In the genomic region with DNA sequence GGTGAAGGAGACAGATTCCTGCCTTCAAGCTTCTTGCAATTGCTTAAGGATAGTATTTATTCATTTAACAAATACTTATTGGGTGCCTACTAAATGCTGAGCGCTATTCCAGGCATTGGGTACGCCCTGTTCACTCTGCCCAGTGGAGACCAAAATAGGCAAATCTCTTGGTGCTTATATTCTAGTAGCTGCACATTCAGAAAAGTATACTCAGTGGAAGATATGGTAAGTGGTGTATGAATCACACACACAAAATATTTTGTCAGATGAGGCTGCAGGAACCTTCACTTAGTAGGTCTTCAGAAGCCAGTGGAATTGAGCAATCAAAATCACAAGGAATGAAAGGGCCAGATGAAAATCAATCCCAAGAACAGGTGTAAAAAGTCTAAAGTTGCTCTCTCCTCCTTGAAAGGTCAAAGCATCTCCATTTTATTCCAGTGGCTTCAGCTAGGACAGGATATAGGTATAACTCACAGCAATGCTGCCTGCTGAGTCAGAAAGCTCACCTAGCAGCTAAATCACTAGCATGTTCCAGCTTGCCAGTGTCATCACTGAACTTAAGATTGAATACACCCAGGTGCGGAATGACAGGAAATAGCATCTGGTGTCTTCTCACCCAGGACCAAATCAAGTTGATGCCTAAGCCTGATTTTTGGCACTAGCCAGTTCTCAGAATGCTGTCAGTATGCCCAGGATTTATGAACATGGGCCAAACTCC, we compare ENCODE assay signal across 28 cellular contexts.
A peak's percentile ranks its signal among the peaks of the same experiment; 100 is the strongest.
DNase-seq lines count a peak whose midpoint lies in the region; ATAC-seq and TF ChIP-seq lines count a peak whose summit lies in the region.
"Had no signal": no experiment of that assay in that cellular context is flagged by ENCODE, and none has a peak within 500 bp of the region (broad histone marks: within the 10 kb centered on the region; RNA-seq: fewer than 3 reads in every experiment).

No MANE protein-coding gene starts in this region.

- H3K27ac ChIP-seq in psoas muscle = peak overlapping the region; percentile 78
- no peak overlapping the region for H3K27ac ChIP-seq in sigmoid colon
- H3K27ac ChIP-seq: WERI-Rb-1 had no signal

- H3K4me3 Mint-ChIP-seq in activated CD8-positive, alpha-beta memory T cell treated with anti-CD3 and anti-CD28 coated beads, Interleukin-2, amount 10 ng/mL, durations not matched to agents 7 days and 5 days = no peak overlapping the region
- H3K4me3 Mint-ChIP-seq: activated naive CD8-positive, alpha-beta T cell; CD14-positive monocyte; natural killer cell treated with Interleukin-12 subunit alpha and Interleukin-12 subunit beta and Interleukin-15 and Interleukin-18, amount 100 ng/mL, for 72 hours; stimulated activated naive CD8-positive, alpha-beta T cell treated with anti-CD3 and anti-CD28 coated beads, Interleukin-15, Interleukin-2, amounts not matched to agents 100 ng/mL and 50 ng/mL, for 24 hours; T-helper 2 cell treated with Interferon-gamma antibody and Interleukin-4, amounts not matched to agents 5 μg/mL and 100 μg/mL, for 36 hours had no signal

- no peaks in the 10 kb centered on the region for H3K27me3 Mint-ChIP-seq in activated CD8-positive, alpha-beta memory T cell treated with anti-CD3 and anti-CD28 coated beads, Interleukin-2, amount 10 ng/mL, durations not matched to agents 7 days and 5 days
- H3K27me3 Mint-ChIP-seq: natural killer cell treated with Interleukin-12 subunit alpha and Interleukin-12 subunit beta and Interleukin-15 and Interleukin-18, amount 100 ng/mL, for 72 hours; stimulated activated naive CD8-positive, alpha-beta T cell treated with anti-CD3 and anti-CD28 coated beads, Interleukin-15, Interleukin-2, amounts not matched to agents 100 ng/mL and 50 ng/mL, for 24 hours had no signal

- intact Hi-C loops in psoas muscle (cut with DNase I) = loop anchor here (2.0 to 10.0 kb wide), 3 partner anchors 21 to 147 kb away; no protein-coding TSS in a partner anchor
- intact Hi-C loops in sigmoid colon (cut with DNase I) = no loop called here

- no peaks in the 10 kb centered on the region for H3K4me1 Mint-ChIP-seq in activated CD8-positive, alpha-beta memory T cell treated with anti-CD3 and anti-CD28 coated beads, Interleukin-2, amount 10 ng/mL, durations not matched to agents 7 days and 5 days
- H3K4me1 Mint-ChIP-seq: CD14-positive monocyte had no signal

- 52 to 76% (median 65%) methylated on average over 3 of the region's 3 CpGs for WGBS in psoas muscle, 3 donors
- WGBS in sigmoid colon, 2 donors = 92 to 97% methylated on average over 3 of the region's 3 CpGs

- CTCF ChIA-PET in activated CD8-positive, alpha-beta memory T cell treated with anti-CD3 and anti-CD28 coated beads, Interleukin-2, amount 10 ng/mL, durations not matched to agents 7 days and 5 days (lab: Charles Lee) = no interaction called here

- no peak for TF ChIP-seq EP300 in sigmoid colon (IDR thresholded peaks at IDR 0.05)

- no peaks in the 10 kb centered on the region for H3K36me3 Mint-ChIP-seq in activated CD8-positive, alpha-beta memory T cell treated with anti-CD3 and anti-CD28 coated beads, Interleukin-2, amount 10 ng/mL, durations not matched to agents 7 days and 5 days
- H3K36me3 Mint-ChIP-seq: activated naive CD8-positive, alpha-beta T cell had no signal

- H3K27ac Mint-ChIP-seq in activated CD8-positive, alpha-beta memory T cell treated with anti-CD3 and anti-CD28 coated beads, Interleukin-2, amount 10 ng/mL, durations not matched to agents 7 days and 5 days = no peak overlapping the region
- H3K27ac Mint-ChIP-seq: activated naive CD8-positive, alpha-beta T cell; activated T-helper 2 cell treated with anti-CD3 and anti-CD28 coated beads, Interferon-gamma antibody, Interleukin-2, Interleukin-4, amounts not matched to agents 10 μg/mL and 5 μg/mL and 100 μg/mL, durations not matched to agents 14 hours and 24 hours and 36 hours; natural killer cell treated with Interleukin-12 subunit alpha and Interleukin-12 subunit beta and Interleukin-15 and Interleukin-18, amount 100 ng/mL, for 72 hours; stimulated activated naive CD8-positive, alpha-beta T cell treated with anti-CD3 and anti-CD28 coated beads, Interleukin-15, Interleukin-2, amounts not matched to agents 100 ng/mL and 50 ng/mL, for 24 hours; T-helper 2 cell treated with Interferon-gamma antibody and Interleukin-4, amounts not matched to agents 5 μg/mL and 100 μg/mL, for 36 hours had no signal

- TF ChIP-seq POLR2A in sigmoid colon (IDR thresholded peaks at IDR 0.05) = no peak

- H3K27me3 ChIP-seq in psoas muscle (ENCODE audit: insufficient read depth in 3 of 3, low read length in 2 of 3) (no peaks in the 10 kb centered on the region), sigmoid colon (no peaks in the 10 kb centered on the region)
- H3K27me3 ChIP-seq: right atrium auricular region had no signal

- H3K9me3 Mint-ChIP-seq in activated CD8-positive, alpha-beta memory T cell treated with anti-CD3 and anti-CD28 coated beads, Interleukin-2, amount 10 ng/mL, durations not matched to agents 7 days and 5 days (ENCODE audit: low read depth) = no peaks in the 10 kb centered on the region
- H3K9me3 Mint-ChIP-seq: activated T-helper 2 cell treated with anti-CD3 and anti-CD28 coated beads, Interferon-gamma antibody, Interleukin-2, Interleukin-4, amounts not matched to agents 10 μg/mL and 5 μg/mL and 100 μg/mL, durations not matched to agents 14 hours and 24 hours and 36 hours; CD14-positive monocyte; natural killer cell treated with Interleukin-12 subunit alpha and Interleukin-12 subunit beta and Interleukin-15 and Interleukin-18, amount 100 ng/mL, for 72 hours; stimulated activated naive CD8-positive, alpha-beta T cell treated with anti-CD3 and anti-CD28 coated beads, Interleukin-15, Interleukin-2, amounts not matched to agents 100 ng/mL and 50 ng/mL, for 24 hours; T-helper 2 cell treated with Interferon-gamma antibody and Interleukin-4, amounts not matched to agents 5 μg/mL and 100 μg/mL, for 36 hours had no signal

- TF ChIP-seq CTCF in psoas muscle (IDR thresholded peaks at IDR 0.05) (no peak), sigmoid colon (IDR thresholded peaks at IDR 0.05) (no peak)

- ATAC-seq in psoas muscle = peak; percentile 71 to 86 (median 80)
- no peak for ATAC-seq in activated CD8-positive, alpha-beta memory T cell treated with anti-CD3 and anti-CD28 coated beads, Interleukin-2, amount 10 ng/mL, durations not matched to agents 7 days and 5 days
- ATAC-seq: natural killer cell treated with Interleukin-12 subunit alpha and Interleukin-12 subunit beta and Interleukin-15 and Interleukin-18, amount 100 ng/mL, for 72 hours; SK-N-SH treated with all-trans-retinoic acid at 6 μM for 48 hours had no signal

- H3K36me3 ChIP-seq in psoas muscle (ENCODE audit: insufficient read depth in 1 of 2, low read depth in 1 of 2) = peaks cover 10 to 79% of the 10 kb centered on the region in 2 donors
- peaks cover 15 to 71% (median 30%) of the 10 kb centered on the region in 4 donors for H3K36me3 ChIP-seq in sigmoid colon

- H3K4me1 ChIP-seq in psoas muscle (peaks cover 39% of the 10 kb centered on the region), sigmoid colon (peaks cover 0 to 19% (median 9%) of the 10 kb centered on the region in 4 donors)

- H3K4me3 ChIP-seq in psoas muscle (no peak overlapping the region), sigmoid colon (no peak overlapping the region)
- H3K4me3 ChIP-seq: right atrium auricular region had no signal

- DNase-seq in NCI-H1105 (lab: John Stamatoyannopoulos, UW) (peak; percentile 12), NCI-H446 (lab: John Stamatoyannopoulos, UW) (peak; percentile 68 to 83), cerebellum (ENCODE audit: low spot score) (peak; percentile 13), psoas muscle (no peak), mucosa of gallbladder (ENCODE audit: low spot score) (no peak), sigmoid colon (no peak)
- no peak for DNase-seq in activated CD8-positive, alpha-beta memory T cell treated with anti-CD3 and anti-CD28 coated beads, Interleukin-2, amount 10 ng/mL, durations not matched to agents 7 days and 5 days
- DNase-seq: activated CD4-positive, alpha-beta T cell treated with anti-CD3 and anti-CD28 coated beads, Interleukin-2, amount 50 U/mL, for 1 hour; activated CD8-positive, alpha-beta memory T cell treated with anti-CD3 and anti-CD28 coated beads, Interleukin-2, amount 50 U/mL, for 4 hours; cerebellar nuclear complex; foreskin melanocyte; H7; hypothalamus; Karpas-422; NCI-H1048; NCI-H2081; NCI-H526; stimulated activated CD4-positive, alpha-beta T cell treated with anti-CD3 and anti-CD28 coated beads, Interleukin-12 subunit alpha, Interleukin-12 subunit beta, amount 100 ng/mL, for 4 hours; trophoblast cell; WERI-Rb-1 had no signal

- H3K9me3 ChIP-seq in psoas muscle = no peaks in the 10 kb centered on the region
- no peaks in the 10 kb centered on the region for H3K9me3 ChIP-seq in sigmoid colon
- H3K9me3 ChIP-seq: right atrium auricular region had no signal

Comparison
In these comparisons a context has a peak if more than half of its experiments do, and no peak if none do; other contexts are left out.
1. DNase-seq: peak in NCI-H1105 (single experiment), NCI-H446 (2 of 2) and cerebellum (single experiment); none in psoas muscle (0 of 2), mucosa of gallbladder (single experiment), sigmoid colon (single experiment) and activated CD8-positive, alpha-beta memory T cell treated with anti-CD3 and anti-CD28 coated beads, Interleukin-2, amount 10 ng/mL, durations not matched to agents 7 days and 5 days (single experiment).